Comparison of ENCODE assay signal across 8 cellular contexts in genomic region chr2:164620873-164621760, GRCh38. TPM values are rescaled to one million over a fixed set of nuclear protein-coding genes. Genes with fewer than 3 reads are reported as not detected.
DNase-seq lines count a peak whose midpoint lies in the region; ATAC-seq and TF ChIP-seq lines count a peak whose summit lies in the region.

Gene GRB14, minus strand, starts transcription at chr2:164621482. Its CDS starts 173 bp downstream, at chr2:164621309.

- 1 to 2% methylated on average over 47 to 95 of the region's 96 CpGs for WGBS in lung, 2 donors
- WGBS in tibial nerve, 2 donors: 0 to 2% methylated on average over 20 to 53 of the region's 96 CpGs

- peak in 1 of 2 donors; percentile 45 for TF ChIP-seq EP300 in tibial nerve (IDR thresholded peaks at IDR 0.05)

- H3K4me1 ChIP-seq in lung (ENCODE audit: control insufficient read depth in 2 of 2, insufficient read depth in 2 of 2, low read length in 2 of 2) (no peaks in the 10 kb centered on the region), tibial nerve (peaks cover 0 to 27% (median 0%) of the 10 kb centered on the region in 4 donors)

- H3K27me3 ChIP-seq in lung (ENCODE audit: control insufficient read depth, insufficient read depth) (no peaks in the 10 kb centered on the region), tibial nerve (no peaks in the 10 kb centered on the region)

- peak within 1 kb of the TSS in 1 of 2 donors; percentile 79 for H3K27ac ChIP-seq in lung (ENCODE audit: low read depth in 1 of 2, low read length in 1 of 2)
- peak within 1 kb of the TSS in 2 of 4 donors; percentile 1 to 72 for H3K27ac ChIP-seq in tibial nerve

- TF ChIP-seq CTCF in lung (IDR thresholded peaks at IDR 0.05; ENCODE audit: control extremely low read depth, extremely low read depth) (no peak), tibial nerve (IDR thresholded peaks at IDR 0.05) (peak in 1 of 5 experiments; percentile 2)

- DNase-seq in NCI-H2029 (lab: John Stamatoyannopoulos, UW) (peak; percentile 20), NCI-H2029 treated with DMSO at 0.1 percent for 48 hours (lab: John Stamatoyannopoulos, UW) (no peak), NCI-H345 (lab: John Stamatoyannopoulos, UW) (peak; percentile 78), dermis blood vessel endothelial cell (peak; percentile 47), lung (ENCODE audit: low spot score) (peak; percentile 75), tibial nerve (ENCODE audit: low spot score in 2 of 2) (no peak), pons (ENCODE audit: low spot score) (no peak)

- ATAC-seq in lung (ENCODE audit: insufficient read depth, low FRiP score) (peak; percentile 90), HG02763 (IDR thresholded peaks at IDR 0.05; ENCODE audit: unreplicated experiment) (no peak)

- H3K36me3 ChIP-seq in lung (ENCODE audit: control insufficient read depth in 2 of 2, insufficient read depth in 2 of 2, low read length in 2 of 2) (no peaks in the 10 kb centered on the region), tibial nerve (no peaks in the 10 kb centered on the region)

- H3K4me3 ChIP-seq in lung (peak within 1 kb of the TSS; percentile 65), tibial nerve (peak within 1 kb of the TSS; percentile 50 to 88 (median 60))

- TF ChIP-seq POLR2A in tibial nerve (IDR thresholded peaks at IDR 0.05): no peak

- H3K9me3 ChIP-seq in lung (ENCODE audit: control insufficient read depth in 2 of 2, insufficient read depth in 1 of 2, low read length in 1 of 2) (no peaks in the 10 kb centered on the region), tibial nerve (no peaks in the 10 kb centered on the region)

RNA-seq across cellular contexts. Expression of gene GRB14, which starts in this region (rescaled TPM):
- total RNA-seq in dermis blood vessel endothelial cell (0.51 and 2.3 TPM in 2 replicates), lung (10 to 100 TPM in 1 of 2 donors, 1 to 10 TPM in 1; 4.8 to 20.2 TPM), tibial nerve (10 to 100 TPM in 2 of 4 donors, 1 to 10 TPM in 2; 6.5 to 14.6 (median 9.2) TPM)
- polyA plus RNA-seq in lung: 1 to 10 TPM; 1.1 to 5.6 TPM

Comparison
In these comparisons a context has a peak if more than half of its experiments do, and no peak if none do; other contexts are left out.
1. DNase-seq: peak in NCI-H2029 (single experiment), NCI-H345 (single experiment), dermis blood vessel endothelial cell (single experiment) and lung (single experiment); none in NCI-H2029 treated with DMSO at 0.1 percent for 48 hours (single experiment), tibial nerve (0 of 2) and pons (single experiment).